ENCODE assay signal across 10 cellular contexts in genomic region chr2:230715201-230715600, GRCh38. TPM values are rescaled to one million over a fixed set of nuclear protein-coding genes. Genes with fewer than 3 reads are reported as not detected.
DNase-seq lines count a peak whose midpoint lies in the region; ATAC-seq and TF ChIP-seq lines count a peak whose summit lies in the region.
"Had no signal": no experiment of that assay in that cellular context is flagged by ENCODE, and none has a peak within 500 bp of the region (broad histone marks: within the 10 kb centered on the region; RNA-seq: fewer than 3 reads in every experiment).

No MANE protein-coding gene starts in this region.

- POLR2A ChIA-PET in activated CD4-positive, alpha-beta memory T cell treated with anti-CD3 and anti-CD28 coated beads, Interleukin-2, amount 10 ng/mL, durations not matched to agents 7 days and 5 days (lab: Charles Lee) = interaction anchor here (0.9 to 4.1 kb wide), 15 partner anchors 8 to 298 kb away, joined by 3 to 146 read pairs (median 12); partner anchors contain the start of gene SP100

- H3K27ac ChIP-seq in foreskin keratinocyte (peak overlapping the region; percentile 95), subcutaneous abdominal adipose tissue (ENCODE audit: low read depth, low read length) (peak overlapping the region; percentile 96), vagina (no peak overlapping the region)
- H3K27ac ChIP-seq: C4-2B had no signal

- no peak for ATAC-seq in activated T-cell treated with anti-CD3 and anti-CD28 coated beads, Interleukin-2, amount 50 U/mL, for 4 hours
- no peak for ATAC-seq in foreskin keratinocyte

- H3K9me3 ChIP-seq in subcutaneous abdominal adipose tissue (ENCODE audit: control insufficient read depth in 5 of 5, low read length in 5 of 5) (no peaks in the 10 kb centered on the region), vagina (no peaks in the 10 kb centered on the region)
- H3K9me3 ChIP-seq: prostate gland had no signal

- H3K9ac ChIP-seq in subcutaneous abdominal adipose tissue (ENCODE audit: low read length in 5 of 5) = peak overlapping the region in 3 of 5 donors; percentile 26 to 98 (median 45)

- H3K36me3 Mint-ChIP-seq in activated T-cell treated with anti-CD3 and anti-CD28 coated beads, Interleukin-2, amount 50 U/mL, for 4 hours (ENCODE audit: insufficient read depth) = peaks cover 25% of the 10 kb centered on the region
- peaks cover 51% of the 10 kb centered on the region for H3K36me3 Mint-ChIP-seq in activated CD4-positive, alpha-beta memory T cell treated with anti-CD3 and anti-CD28 coated beads, Interleukin-2, amount 10 ng/mL, durations not matched to agents 7 days and 5 days (ENCODE audit: low read depth)

- H3K4me1 Mint-ChIP-seq in activated T-cell treated with anti-CD3 and anti-CD28 coated beads, Interleukin-2, amount 50 U/mL, for 4 hours (ENCODE audit: low read depth) = peaks cover 60% of the 10 kb centered on the region
- peaks cover 60% of the 10 kb centered on the region for H3K4me1 Mint-ChIP-seq in activated CD4-positive, alpha-beta memory T cell treated with anti-CD3 and anti-CD28 coated beads, Interleukin-2, amount 10 ng/mL, durations not matched to agents 7 days and 5 days

- H3K4me3 Mint-ChIP-seq in activated T-cell treated with anti-CD3 and anti-CD28 coated beads, Interleukin-2, amount 50 U/mL, for 4 hours = peak overlapping the region; percentile 96
- peak overlapping the region; percentile 95 for H3K4me3 Mint-ChIP-seq in activated CD4-positive, alpha-beta memory T cell treated with anti-CD3 and anti-CD28 coated beads, Interleukin-2, amount 10 ng/mL, durations not matched to agents 7 days and 5 days

- no peak for TF ChIP-seq POLR2A in vagina (IDR thresholded peaks at IDR 0.05)

- no peak for DNase-seq in activated T-cell treated with anti-CD3 and anti-CD28 coated beads, Interleukin-2, amount 50 U/mL, for 4 hours
- DNase-seq in activated T-cell treated with anti-CD3 and anti-CD28 coated beads for 4 hours (no peak), foreskin keratinocyte (no peak), NCI-H1436 treated with DMSO at 0.1 percent for 48 hours (lab: John Stamatoyannopoulos, UW) (no peak), cerebellar nuclear complex (lab: John Stamatoyannopoulos, UW) (no peak), vagina (ENCODE audit: extremely low spot score in 2 of 2) (no peak)
- peak; percentile 22 for DNase-seq in activated CD4-positive, alpha-beta memory T cell treated with anti-CD3 and anti-CD28 coated beads, Interleukin-2, amount 10 ng/mL, durations not matched to agents 7 days and 5 days

- H3K27me3 ChIP-seq in foreskin keratinocyte (no peaks in the 10 kb centered on the region), subcutaneous abdominal adipose tissue (ENCODE audit: control insufficient read depth in 5 of 5, insufficient read depth in 4 of 5, low read length in 5 of 5) (no peaks in the 10 kb centered on the region), vagina (no peaks in the 10 kb centered on the region)

- H3K4me3 ChIP-seq in subcutaneous abdominal adipose tissue (ENCODE audit: low read depth in 1 of 5, low read length in 5 of 5) (peak overlapping the region in 2 of 5 donors; percentile 4 to 12), vagina (peak overlapping the region in 1 of 2 donors; percentile 95)

- no peaks in the 10 kb centered on the region for H3K27me3 Mint-ChIP-seq in activated T-cell treated with anti-CD3 and anti-CD28 coated beads, Interleukin-2, amount 50 U/mL, for 4 hours (ENCODE audit: low read depth)
- no peaks in the 10 kb centered on the region for H3K27me3 Mint-ChIP-seq in activated CD4-positive, alpha-beta memory T cell treated with anti-CD3 and anti-CD28 coated beads, Interleukin-2, amount 10 ng/mL, durations not matched to agents 7 days and 5 days

- H3K4me1 ChIP-seq in foreskin keratinocyte = peaks cover 23% of the 10 kb centered on the region
- H3K4me1 ChIP-seq in subcutaneous abdominal adipose tissue (ENCODE audit: control insufficient read depth in 5 of 5, insufficient read depth in 5 of 5, low read length in 5 of 5) = peaks cover 8 to 47% (median 47%) of the 10 kb centered on the region in 5 donors
- peaks cover 68% of the 10 kb centered on the region for H3K4me1 ChIP-seq in vagina

- CTCF ChIA-PET in activated CD4-positive, alpha-beta memory T cell treated with anti-CD3 and anti-CD28 coated beads, Interleukin-2, amount 10 ng/mL, durations not matched to agents 7 days and 5 days (lab: Charles Lee) = interaction anchor here (0.7 to 6.0 kb wide), 14 partner anchors 8 to 103 kb away, joined by 3 to 59 read pairs (median 6); no protein-coding TSS in a partner anchor

- no peaks in the 10 kb centered on the region for H3K9me3 Mint-ChIP-seq in activated T-cell treated with anti-CD3 and anti-CD28 coated beads, Interleukin-2, amount 50 U/mL, for 4 hours
- H3K9me3 Mint-ChIP-seq in activated CD4-positive, alpha-beta memory T cell treated with anti-CD3 and anti-CD28 coated beads, Interleukin-2, amount 10 ng/mL, durations not matched to agents 7 days and 5 days = no peaks in the 10 kb centered on the region

- H3K36me3 ChIP-seq in subcutaneous abdominal adipose tissue (ENCODE audit: control insufficient read depth in 5 of 5, insufficient read depth in 5 of 5, low read length in 5 of 5) = peaks cover 0 to 2% (median 0%) of the 10 kb centered on the region in 5 donors
- H3K36me3 ChIP-seq in vagina = no peaks in the 10 kb centered on the region
- H3K36me3 ChIP-seq: prostate gland had no signal

- peak overlapping the region; percentile 92 for H3K27ac Mint-ChIP-seq in activated CD4-positive, alpha-beta memory T cell treated with anti-CD3 and anti-CD28 coated beads, Interleukin-2, amount 10 ng/mL, durations not matched to agents 7 days and 5 days

- TF ChIP-seq CTCF in foreskin keratinocyte (conservative IDR thresholded peaks at IDR 0.05) (no peak), vagina (IDR thresholded peaks at IDR 0.05) (no peak)

- intact Hi-C loops in vagina (cut with DNase I) = no loop called here

RNA-seq across cellular contexts. Expression of gene CAB39, which starts 2.6 kb away (rescaled TPM):
- 100 to 1,000 TPM; 125 to 133 (median 128) TPM for total RNA-seq in activated T-cell treated with anti-CD3 and anti-CD28 coated beads, Interleukin-2, amount 50 U/mL, for 4 hours
- total RNA-seq in activated CD4-positive, alpha-beta memory T cell treated with anti-CD3 and anti-CD28 coated beads, Interleukin-2, amount 10 ng/mL, durations not matched to agents 7 days and 5 days = 100 to 1,000 TPM; 156 to 161 TPM
- total RNA-seq in foreskin keratinocyte (179 and 191 TPM in 2 replicates), vagina (59.4 TPM)
- polyA plus RNA-seq in foreskin keratinocyte = 67.8 and 73.5 TPM in 2 replicates
